Comparison of ENCODE assay signal across 16 cellular contexts in genomic region chr3:138442996-138443395, GRCh38. TPM values are rescaled to one million over a fixed set of nuclear protein-coding genes. Genes with fewer than 3 reads are reported as not detected.
DNase-seq lines count a peak whose midpoint lies in the region; ATAC-seq and TF ChIP-seq lines count a peak whose summit lies in the region.
"Had no signal": no experiment of that assay in that cellular context is flagged by ENCODE, and none has a peak within 500 bp of the region (broad histone marks: within the 10 kb centered on the region; RNA-seq: fewer than 3 reads in every experiment).

No MANE protein-coding gene starts in this region.

- no peaks in the 10 kb centered on the region for H3K9me3 Mint-ChIP-seq in Caco-2 (ENCODE audit: unreplicated experiment)
- H3K9me3 Mint-ChIP-seq in nephron progenitor cell, result no peaks in the 10 kb centered on the region

- peaks cover 32% of the 10 kb centered on the region for H3K4me1 ChIP-seq in Caco-2

- H3K4me1 Mint-ChIP-seq in Caco-2 (ENCODE audit: low read depth, unreplicated experiment) (peaks cover 18% of the 10 kb centered on the region), nephron progenitor cell (peaks cover 23% of the 10 kb centered on the region)
- H3K4me1 Mint-ChIP-seq: CD14-positive monocyte had no signal

- H3K27ac ChIP-seq in coronary artery, result no peak overlapping the region
- H3K27ac ChIP-seq: KMS-11 had no signal

- H3K4me3 ChIP-seq in Caco-2 (ENCODE audit: low read depth, low read length) (no peak overlapping the region), coronary artery (no peak overlapping the region)
- H3K4me3 ChIP-seq: GM12878, GM23248 had no signal

- BruUV-seq in Caco-2 (replicated peaks; lab: Mats Ljungman, UMichigan), result no TSS peak

- POLR2A ChIA-PET in Caco-2 (lab: Charles Lee), result interaction anchor here (0.8 kb wide), 1 partner anchor 8 kb away, joined by 5 read pairs; no protein-coding TSS in a partner anchor

- intact Hi-C loops in Caco-2 (cut with micrococcal nuclease; ENCODE audit: unreplicated experiment), result loop anchor here (1.0 kb wide), 1 partner anchor 25 kb away; no protein-coding TSS in a partner anchor

- no peaks in the 10 kb centered on the region for H3K9me3 ChIP-seq in Caco-2

- no peak for DNase-seq in Caco-2
- DNase-seq in DMS79 treated with DMSO at 0.1 percent for 48 hours (lab: John Stamatoyannopoulos, UW), result peak; percentile 62
- DNase-seq in coronary artery (ENCODE audit: low spot score), result peak; percentile 29
- DNase-seq in nephron progenitor cell, result no peak
- no peak for DNase-seq in stimulated activated CD4-positive, alpha-beta T cell treated with anti-CD3 and anti-CD28 coated beads, Interleukin-2, amount 100 ng/mL, for 48 hours
- DNase-seq in effector CD8-positive, alpha-beta T cell (lab: John Stamatoyannopoulos, UW), result no peak
- DNase-seq: GF-D8; NCI-H1694 treated with DMSO at 0.1 percent for 48 hours; NCI-H748 treated with DMSO at 0.1 percent for 48 hours; NK-92 treated with Interleukin-12 subunit alpha and Interleukin-12 subunit beta, amount 100 ng/mL, for 24 hours; Right ventricle myocardium superior had no signal

- ATAC-seq in HG03025 (IDR thresholded peaks at IDR 0.05; ENCODE audit: low FRiP score, unreplicated experiment), result no peak
- ATAC-seq: GM12878 had no signal

- CTCF ChIA-PET in Caco-2 (lab: Charles Lee), result interaction anchor here (0.6 to 1.3 kb wide), 3 partner anchors 9 to 493 kb away, joined by 3 to 6 read pairs (median 5); partner anchors contain the start of gene ESYT3

- H3K27me3 Mint-ChIP-seq in Caco-2 (ENCODE audit: insufficient read depth, unreplicated experiment) (no peaks in the 10 kb centered on the region), nephron progenitor cell (ENCODE audit: low read depth, poor library complexity) (peaks cover 22% of the 10 kb centered on the region)

- no peaks in the 10 kb centered on the region; the same call in 1 of the 2 replicates for H3K36me3 ChIP-seq in Caco-2 (ENCODE audit: control insufficient read depth, insufficient read depth, low read length)

- H3K36me3 Mint-ChIP-seq in Caco-2 (ENCODE audit: insufficient read depth, unreplicated experiment), result no peaks in the 10 kb centered on the region
- H3K36me3 Mint-ChIP-seq in nephron progenitor cell (ENCODE audit: low read depth), result no peaks in the 10 kb centered on the region
- H3K36me3 Mint-ChIP-seq: CD14-positive monocyte had no signal

- no peak overlapping the region for H3K4me3 Mint-ChIP-seq in Caco-2 (ENCODE audit: unreplicated experiment)
- H3K4me3 Mint-ChIP-seq in nephron progenitor cell, result no peak overlapping the region
- H3K4me3 Mint-ChIP-seq: CD14-positive monocyte had no signal

- no peaks in the 10 kb centered on the region for H3K27me3 ChIP-seq in Caco-2 (replicated peaks; ENCODE audit: control insufficient read depth, insufficient read depth, low read length)

- H3K27ac Mint-ChIP-seq in Caco-2 (ENCODE audit: unreplicated experiment), result peak overlapping the region; percentile 50
- peak overlapping the region; percentile 2 for H3K27ac Mint-ChIP-seq in nephron progenitor cell

- TF ChIP-seq CTCF in Caco-2 (IDR thresholded peaks at IDR 0.05; ENCODE audit: insufficient read depth in 1 of 2, low read depth in 1 of 2, low read length in 1 of 2, severe bottlenecking in 1 of 2, unreplicated experiment in 1 of 2), result no peak
- no peak for TF ChIP-seq CTCF in coronary artery (IDR thresholded peaks at IDR 0.05)
- no peak for TF ChIP-seq CTCF in nephron progenitor cell (IDR thresholded peaks at IDR 0.05)

RNA-seq across cellular contexts. Expression of gene ESYT3, which starts 8.6 kb away (rescaled TPM):
- total RNA-seq in Caco-2 (2022), result 5.7 and 7.6 TPM in 2 replicates
- total RNA-seq: GM12878 had no signal

Comparison
In these comparisons a context has a peak if more than half of its experiments do, and no peak if none do; other contexts are left out.
1. DNase-seq: peak in DMS79 treated with DMSO at 0.1 percent for 48 hours (single experiment) and coronary artery (single experiment); none in Caco-2 (0 of 2), nephron progenitor cell (single experiment), stimulated activated CD4-positive, alpha-beta T cell treated with anti-CD3 and anti-CD28 coated beads, Interleukin-2, amount 100 ng/mL, for 48 hours (0 of 2) and effector CD8-positive, alpha-beta T cell (single experiment).